ENCODE assay signal across 29 cellular contexts in the genomic region with DNA sequence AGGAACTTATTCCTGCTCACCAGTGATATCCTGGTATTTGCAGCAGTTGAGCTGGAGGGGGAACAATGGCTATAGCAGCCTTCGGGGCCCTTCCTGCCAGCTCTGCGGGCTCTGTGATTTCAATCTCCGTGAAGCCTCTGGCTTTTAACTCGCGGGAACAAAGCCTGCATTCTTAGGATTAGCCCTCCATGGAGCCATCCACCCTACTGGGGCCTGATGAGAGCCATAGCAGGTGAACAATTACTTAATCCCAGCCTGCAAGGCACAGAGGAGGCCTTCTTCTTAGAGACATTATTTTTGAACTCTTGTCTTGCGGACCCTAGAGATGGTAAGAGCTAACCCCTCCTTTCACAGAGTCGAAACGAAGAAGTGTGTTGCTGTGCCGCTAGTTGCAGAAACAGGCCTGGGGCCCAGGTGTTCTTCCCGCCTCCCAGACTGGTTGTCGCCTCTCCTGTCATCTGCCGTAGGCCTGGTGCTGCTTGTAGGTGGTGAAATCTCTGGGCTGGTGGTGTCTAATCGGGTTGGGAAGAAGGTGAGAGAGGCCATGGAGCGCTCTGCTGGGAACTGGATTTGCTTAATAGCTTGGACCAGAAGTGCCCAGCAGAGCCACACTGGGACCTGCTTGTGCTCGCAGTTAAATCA. TPM values are rescaled to one million over a fixed set of nuclear protein-coding genes. Genes with fewer than 3 reads are reported as not detected.
DNase-seq lines count a peak whose midpoint lies in the region; ATAC-seq, FAIRE-seq and TF ChIP-seq lines count a peak whose summit lies in the region.
"Had no signal": no experiment of that assay in that cellular context is flagged by ENCODE, and none has a peak within 500 bp of the region (broad histone marks: within the 10 kb centered on the region; RNA-seq: fewer than 3 reads in every experiment).

No MANE protein-coding gene starts in this region.

- POLR2A ChIA-PET in H1 (lab: Charles Lee; ENCODE audit: partially characterized antibody) (interaction anchor here (1.1 to 3.3 kb wide), 7 partner anchors 8 to 73 kb away, joined by 3 to 10 read pairs (median 4); no protein-coding TSS in a partner anchor), Caco-2 (lab: Charles Lee) (no interaction called here)

- H3K27me3 Mint-ChIP-seq in GM23338 (ENCODE audit: insufficient read depth, low read depth, poor library complexity) (peaks cover 3% of the 10 kb centered on the region), neural progenitor cell (ENCODE audit: insufficient read depth, low read depth) (peaks cover 9% of the 10 kb centered on the region), Caco-2 (ENCODE audit: insufficient read depth, unreplicated experiment) (no peaks in the 10 kb centered on the region)
- H3K27me3 Mint-ChIP-seq: progenitor cell of endocrine pancreas; stimulated activated memory B cell treated with anti-CD40 and anti-IgM and Interleukin-4, amounts not matched to agents 10 μg/mL and 1 μg/mL and 100 μg/mL, for 72 hours had no signal

- H4K5ac ChIP-seq in H1 (ENCODE audit: insufficient read length, low read depth, low read length), result no peak overlapping the region

- TF ChIP-seq EP300 in H1 (IDR thresholded peaks at IDR 0.05; ENCODE audit: borderline replicate concordance in 1 of 2, low read depth in 2 of 2, low read length in 2 of 2), result no peak

- peak overlapping the region; percentile 22 for H4K91ac ChIP-seq in H1 (replicated peaks; ENCODE audit: insufficient read length, low read length)

- peaks cover 0 to 5% of the 10 kb centered on the region in 2 experiments; a peak in 2 of 4 replicates for H3K9me3 ChIP-seq in H1 (ENCODE audit: insufficient read depth in 2 of 2, low read depth in 1 of 2, low read length in 1 of 2)
- peaks cover 6% of the 10 kb centered on the region for H3K9me3 ChIP-seq in neural progenitor cell (ENCODE audit: low read depth)
- no peaks in the 10 kb centered on the region for H3K9me3 ChIP-seq in Caco-2
- H3K9me3 ChIP-seq: testis, uterus had no signal

- peak overlapping the region; percentile 49 for H2AFZ ChIP-seq in GM23338
- no peak overlapping the region for H2AFZ ChIP-seq in H1 (ENCODE audit: low read length)
- no peak overlapping the region for H2AFZ ChIP-seq in neural progenitor cell (replicated peaks)

- H3K4me3 ChIP-seq in GM23338 (no peak overlapping the region), H1 (ENCODE audit: extremely low read depth in 1 of 4, insufficient read depth in 2 of 4, low read depth in 3 of 4, low read length in 4 of 4) (no peak overlapping the region), neural progenitor cell (no peak overlapping the region), Caco-2 (ENCODE audit: low read depth, low read length) (no peak overlapping the region)
- H3K4me3 ChIP-seq: skin epidermis, testis, uterus had no signal

- intact Hi-C loops in Caco-2 (cut with micrococcal nuclease; ENCODE audit: unreplicated experiment), result no loop called here

- no peak overlapping the region for H3K4me3 Mint-ChIP-seq in GM23338
- peak overlapping the region; percentile 14 for H3K4me3 Mint-ChIP-seq in neural progenitor cell
- no peak overlapping the region for H3K4me3 Mint-ChIP-seq in Caco-2 (ENCODE audit: unreplicated experiment)
- H3K4me3 Mint-ChIP-seq: mesothelial cell of epicardium; natural killer cell; stimulated activated memory B cell treated with anti-CD40 and anti-IgM and Interleukin-4, amounts not matched to agents 10 μg/mL and 1 μg/mL and 100 μg/mL, for 72 hours; T-helper 1 cell treated with Interleukin-12 subunit alpha and Interleukin-12 subunit beta and Interleukin-4 antibody, amounts not matched to agents 30 μg/mL and 1 μg/mL, for 36 hours had no signal

- peak overlapping the region; percentile 81; the same call in 1 of the 2 replicates for H3K18ac ChIP-seq in H1 (ENCODE audit: extremely low read depth, low read length)

- H3K56ac ChIP-seq in H1 (replicated peaks; ENCODE audit: insufficient read length, low read depth, low read length), result no peak overlapping the region

- FAIRE-seq in H1 (lab: Jason Lieb, UNC), result no peak
- FAIRE-seq: endometrium had no signal

- H3K27ac ChIP-seq in GM23338 (ENCODE audit: low read depth) (peak overlapping the region; percentile 33; the same call in 1 of the 2 replicates), H1 (ENCODE audit: low read depth, low read length) (no peak overlapping the region), neural progenitor cell (peak overlapping the region; percentile 96)
- H3K27ac ChIP-seq: skin epidermis, testis, uterus had no signal

- DNase-seq in GM23338 (ENCODE audit: low spot score) (peak; percentile 66), NCI-H2227 (lab: John Stamatoyannopoulos, UW; ENCODE audit: unreplicated experiment) (peak; percentile 41), H1 (ENCODE audit: low read depth in 1 of 2, low spot score in 2 of 2) (no peak), neural progenitor cell (ENCODE audit: low spot score) (peak; percentile 91), putamen (ENCODE audit: low spot score) (no peak), Caco-2 (no peak)
- DNase-seq: activated CD4-positive, alpha-beta T cell treated with anti-CD3 and anti-CD28 coated beads, Interleukin-2, amount 50 U/mL, for 1 hour; activated CD8-positive, alpha-beta memory T cell treated with anti-CD3 and anti-CD28 coated beads, Interleukin-2, amount 50 U/mL, for 4 hours; DMS 273 treated with DMSO at 0.1 percent for 48 hours; HCEC 1CT; KBM-7; natural killer cell; NCI-H1694; NCI-H226; NCI-H748 treated with DMSO at 0.1 percent for 48 hours; PC-3; SHP77; stimulated activated CD4-positive, alpha-beta T cell treated with anti-CD3 and anti-CD28 coated beads, Interleukin-1b, Interleukin-23, amount 100 ng/mL, for 48 hours; testis; uterus had no signal

- H3K79me1 ChIP-seq in H1 (ENCODE audit: low read depth, low read length), result no peaks in the 10 kb centered on the region

- H4K8ac ChIP-seq in H1 (ENCODE audit: extremely low read depth, insufficient read depth, low read length), result no peak overlapping the region

- H3K14ac ChIP-seq in H1 (ENCODE audit: insufficient read length), result no peak overlapping the region

- H3K36me3 Mint-ChIP-seq in GM23338 (ENCODE audit: low read depth), result 0 out of 3 replicates have a peak, but pooled peaks cover 3% of the 10 kb centered on the region
- H3K36me3 Mint-ChIP-seq in neural progenitor cell, result peaks cover 13% of the 10 kb centered on the region
- H3K36me3 Mint-ChIP-seq in Caco-2 (ENCODE audit: insufficient read depth, unreplicated experiment), result peaks cover 22% of the 10 kb centered on the region
- H3K36me3 Mint-ChIP-seq: natural killer cell had no signal

- H3K23me2 ChIP-seq in H1 (ENCODE audit: low read depth, low read length), result no peaks in the 10 kb centered on the region

- peak overlapping the region; percentile 23 for H2BK20ac ChIP-seq in H1 (ENCODE audit: low read length)

- peak overlapping the region; percentile 82; the same call in 1 of the 2 replicates for H2BK12ac ChIP-seq in H1 (ENCODE audit: low read depth, low read length)

- no peak overlapping the region for H2BK5ac ChIP-seq in H1 (ENCODE audit: low read depth, low read length)

- no peak for TF ChIP-seq POLR2A in H1 (IDR thresholded peaks at IDR 0.05; ENCODE audit: control extremely low read depth in 1 of 2, low read depth in 2 of 2, low read length in 2 of 2)

- H3K9me2 ChIP-seq in GM23338 (ENCODE audit: insufficient read depth), result no peaks in the 10 kb centered on the region

- peak overlapping the region; percentile 28; the same call in 1 of the 2 replicates for H3K27ac Mint-ChIP-seq in GM23338
- H3K27ac Mint-ChIP-seq in neural progenitor cell, result peak overlapping the region; percentile 97
- no peak overlapping the region for H3K27ac Mint-ChIP-seq in Caco-2 (ENCODE audit: unreplicated experiment)
- H3K27ac Mint-ChIP-seq: mesothelial cell of epicardium; natural killer cell; stimulated activated memory B cell treated with anti-CD40 and anti-IgM and Interleukin-4, amounts not matched to agents 10 μg/mL and 1 μg/mL and 100 μg/mL, for 72 hours; T-helper 1 cell treated with Interleukin-12 subunit alpha and Interleukin-12 subunit beta and Interleukin-4 antibody, amounts not matched to agents 30 μg/mL and 1 μg/mL, for 36 hours had no signal

- 0 out of 2 replicates have a peak overlapping the region, but pooled peaks have one; percentile 5 for H2BK15ac ChIP-seq in H1 (ENCODE audit: low read length)

- CTCF ChIA-PET in H1 (lab: Charles Lee; ENCODE audit: partially characterized antibody) (interaction anchor here (0.6 to 2.6 kb wide), 7 partner anchors 9 to 291 kb away, joined by 3 to 10 read pairs (median 4); no protein-coding TSS in a partner anchor), Caco-2 (lab: Charles Lee) (no interaction called here)

- H3K79me2 ChIP-seq in GM23338 (replicated peaks; ENCODE audit: insufficient read depth), result no peaks in the 10 kb centered on the region
- no peaks in the 10 kb centered on the region for H3K79me2 ChIP-seq in H1 (ENCODE audit: control insufficient read depth in 1 of 2, insufficient read depth in 2 of 2, low read length in 2 of 2)
- no peaks in the 10 kb centered on the region for H3K79me2 ChIP-seq in neural progenitor cell (ENCODE audit: low read depth)

- H2AK5ac ChIP-seq in H1 (ENCODE audit: low read depth, low read length), result no peak overlapping the region

- H4K20me1 ChIP-seq in GM23338 (replicated peaks; ENCODE audit: insufficient read depth) (no peaks in the 10 kb centered on the region), H1 (replicated peaks in 1 of 2; ENCODE audit: control insufficient read depth in 1 of 2, insufficient read depth in 2 of 2, low read length in 2 of 2) (no peaks in the 10 kb centered on the region), neural progenitor cell (ENCODE audit: low read depth) (no peaks in the 10 kb centered on the region)

- H3K23ac ChIP-seq in H1 (ENCODE audit: insufficient read length), result no peak overlapping the region

- no peak overlapping the region for H3K4me2 ChIP-seq in GM23338
- peak overlapping the region in 1 of 2 experiments; percentile 1; a peak in 1 of 4 replicates for H3K4me2 ChIP-seq in H1 (ENCODE audit: insufficient read depth in 1 of 2, low read depth in 2 of 2, low read length in 2 of 2)
- H3K4me2 ChIP-seq in neural progenitor cell, result peak overlapping the region; percentile 56

- peaks cover 6% of the 10 kb centered on the region; the same call in 2 of the 3 replicates for H3K9me3 Mint-ChIP-seq in GM23338
- peaks cover 6% of the 10 kb centered on the region for H3K9me3 Mint-ChIP-seq in neural progenitor cell
- no peaks in the 10 kb centered on the region for H3K9me3 Mint-ChIP-seq in Caco-2 (ENCODE audit: unreplicated experiment)
- H3K9me3 Mint-ChIP-seq: natural killer cell; stimulated activated memory B cell treated with anti-CD40 and anti-IgM and Interleukin-4, amounts not matched to agents 10 μg/mL and 1 μg/mL and 100 μg/mL, for 72 hours; T-helper 1 cell treated with Interleukin-12 subunit alpha and Interleukin-12 subunit beta and Interleukin-4 antibody, amounts not matched to agents 30 μg/mL and 1 μg/mL, for 36 hours had no signal

- H3K27me3 ChIP-seq in GM23338 (ENCODE audit: insufficient read depth), result no peaks in the 10 kb centered on the region
- H3K27me3 ChIP-seq in H1 (replicated peaks in 1 of 4; ENCODE audit: control insufficient read depth in 3 of 4, extremely low read depth in 1 of 4, insufficient read depth in 3 of 4, low read length in 3 of 4), result no peaks in the 10 kb centered on the region
- H3K27me3 ChIP-seq in neural progenitor cell, result no peaks in the 10 kb centered on the region
- H3K27me3 ChIP-seq in Caco-2 (replicated peaks; ENCODE audit: control insufficient read depth, insufficient read depth, low read length), result no peaks in the 10 kb centered on the region; the same call in 1 of the 2 replicates
- H3K27me3 ChIP-seq: testis, uterus had no signal

- no TSS peak for BruUV-seq in Caco-2 (replicated peaks; lab: Mats Ljungman, UMichigan)

- H3K4ac ChIP-seq in H1 (replicated peaks; ENCODE audit: insufficient read length, low read depth, low read length), result no peak overlapping the region

- H3K36me3 ChIP-seq in GM23338 (ENCODE audit: insufficient read depth), result no peaks in the 10 kb centered on the region
- no peaks in the 10 kb centered on the region for H3K36me3 ChIP-seq in H1 (ENCODE audit: control insufficient read depth in 2 of 4, insufficient read depth in 4 of 4, low read length in 3 of 4)
- H3K36me3 ChIP-seq in neural progenitor cell, result peaks cover 6% of the 10 kb centered on the region
- H3K36me3 ChIP-seq in Caco-2 (ENCODE audit: control insufficient read depth, insufficient read depth, low read length), result no peaks in the 10 kb centered on the region
- H3K36me3 ChIP-seq: uterus had no signal

- H2BK120ac ChIP-seq in H1 (replicated peaks; ENCODE audit: low read depth, low read length), result no peak overlapping the region

- WGBS in H1 (ENCODE audit: extremely low coverage in 1 of 2, insufficient coverage in 1 of 2, insufficient read length in 1 of 2, insufficient replicate concordance in 2 of 2, low coverage in 1 of 2, low lambda C conversion rate in 2 of 2, missing lambda C conversion rate in 1 of 2), 2 experiments, result 70% methylated on average over 15 of the region's 15 CpGs; no CpG with 5 or more reads in 1 of the 2 experiments

- H3K9ac ChIP-seq in H1 (replicated peaks in 1 of 4; ENCODE audit: extremely low read depth in 1 of 4, low read depth in 3 of 4, low read length in 3 of 4) (no peak overlapping the region), neural progenitor cell (no peak overlapping the region)

- no peak for TF ChIP-seq CTCF in GM23338 (conservative IDR thresholded peaks at IDR 0.05; ENCODE audit: low read depth in 2 of 2)
- no peak for TF ChIP-seq CTCF in H1 (IDR thresholded peaks at IDR 0.05; ENCODE audit: control extremely low read depth in 1 of 3, insufficient read depth in 1 of 3, low read depth in 1 of 3, low read length in 3 of 3)
- no peak for TF ChIP-seq CTCF in neural progenitor cell (IDR thresholded peaks at IDR 0.05)
- TF ChIP-seq CTCF in Caco-2 (IDR thresholded peaks at IDR 0.05; ENCODE audit: insufficient read depth in 1 of 2, low read depth in 1 of 2, low read length in 1 of 2, severe bottlenecking in 1 of 2, unreplicated experiment in 1 of 2), result no peak

- H3K4me1 ChIP-seq in GM23338 (ENCODE audit: insufficient read depth) (peaks cover 3% of the 10 kb centered on the region; the same call in 1 of the 2 replicates), H1 (replicated peaks in 1 of 4; ENCODE audit: control insufficient read depth in 3 of 4, insufficient read depth in 4 of 4, low read length in 3 of 4) (peaks cover 0 to 15% (median 8%) of the 10 kb centered on the region in 4 experiments; a peak in 6 of 7 replicates), neural progenitor cell (peaks cover 39% of the 10 kb centered on the region), Caco-2 (no peaks in the 10 kb centered on the region)
- H3K4me1 ChIP-seq: testis, uterus had no signal

- no peak for TF ChIP-seq RAD21 in H1 (IDR thresholded peaks at IDR 0.05 in 1 of 2, conservative IDR thresholded peaks at IDR 0.05 in 1 of 2; ENCODE audit: low read depth in 2 of 2, low read length in 2 of 2)

- ATAC-seq in GM23338, result peak; percentile 89
- ATAC-seq in HG02884 (IDR thresholded peaks at IDR 0.05; ENCODE audit: unreplicated experiment), result no peak
- ATAC-seq: natural killer cell, PC-3 had no signal

- peaks cover 18% of the 10 kb centered on the region for H3K4me1 Mint-ChIP-seq in GM23338
- peaks cover 53% of the 10 kb centered on the region for H3K4me1 Mint-ChIP-seq in neural progenitor cell
- H3K4me1 Mint-ChIP-seq in Caco-2 (ENCODE audit: low read depth, unreplicated experiment), result no peaks in the 10 kb centered on the region
- H3K4me1 Mint-ChIP-seq: mesothelial cell of epicardium; natural killer cell; stimulated activated memory B cell treated with anti-CD40 and anti-IgM and Interleukin-4, amounts not matched to agents 10 μg/mL and 1 μg/mL and 100 μg/mL, for 72 hours had no signal

- H3F3A ChIP-seq in GM23338 (replicated peaks; ENCODE audit: low read depth), result 0 out of 2 replicates have a peak, but pooled peaks cover 5% of the 10 kb centered on the region
- peaks cover 62% of the 10 kb centered on the region for H3F3A ChIP-seq in neural progenitor cell (ENCODE audit: low read depth)

RNA-seq across cellular contexts. Expression of a gene that starts 9.7 kb away (rescaled TPM):
- not detected in 2 replicates for total RNA-seq in GM23338 (2014; rRNA removed; shearing (Covaris generic))
- polyA plus RNA-seq in GM23338 (2016; fragmentation: Nextera tagmentation; extraction: Ambion mirVana), result 0.40 TPM in 1 of 2 replicates, not detected in the other
- total RNA-seq in H1 (2021; fragmentation: NEBNext Ultra II Directional; extraction: Animal tissue kit (Norgen Biotek cat#: 25700)), result not detected in 2 replicates
- polyA plus RNA-seq in H1 (2011; rRNA removed), result not detected in 2 replicates
- polyA plus RNA-seq in H1 (2011; cell fraction: cytosol; rRNA removed), result not detected
- not detected for polyA plus RNA-seq in H1 (2011; cell fraction: nucleus; rRNA removed)
- polyA plus RNA-seq in H1 (2012, experiment 1 of 2), result not detected in 4 replicates
- not detected for polyA plus RNA-seq in H1 (2012, experiment 2 of 2)
- not detected for polyA plus RNA-seq in H1 (2013, experiment 1 of 2)
- not detected for polyA plus RNA-seq in H1 (2013, experiment 2 of 2)
- polyA minus RNA-seq in H1 (2011; rRNA and poly(A)+ RNA removed), result not detected in 2 replicates
- not detected for polyA minus RNA-seq in H1 (2011; cell fraction: cytosol; rRNA and poly(A)+ RNA removed)
- polyA minus RNA-seq in H1 (2011; cell fraction: nucleus; rRNA and poly(A)+ RNA removed), result not detected
- total RNA-seq in neural progenitor cell (ENCODE audit: low replicate concordance), result 3.2 TPM in 1 of 2 replicates, not detected in the other
- total RNA-seq in Caco-2 (2022), result not detected in 2 replicates
- total RNA-seq: chondrocyte, G401, mesothelial cell of epicardium, natural killer cell, PC-3, progenitor cell of endocrine pancreas, testis, uterus had no signal

RNA-seq across cellular contexts. Expression of a gene that starts 37.5 kb away (rescaled TPM):
- 28.4 and 31.7 TPM in 2 replicates for total RNA-seq in GM23338 (2014; rRNA removed; shearing (Covaris generic))
- polyA plus RNA-seq in GM23338 (2016; fragmentation: Nextera tagmentation; extraction: Ambion mirVana) (44.2 and 48.1 TPM in 2 replicates), H1 (2011; rRNA removed) (120 and 140 TPM in 2 replicates)
- total RNA-seq in H1 (2021; fragmentation: NEBNext Ultra II Directional; extraction: Animal tissue kit (Norgen Biotek cat#: 25700)), result 42.8 and 44.4 TPM in 2 replicates
- 98.6 TPM for polyA plus RNA-seq in H1 (2011; cell fraction: cytosol; rRNA removed)
- polyA plus RNA-seq in H1 (2011; cell fraction: nucleus; rRNA removed), result 64.4 TPM
- polyA plus RNA-seq in H1 (2012, experiment 1 of 2), result 60.6 to 68.4 TPM (median 64.0 TPM) in 4 replicates
- 70.1 TPM for polyA plus RNA-seq in H1 (2012, experiment 2 of 2)
- polyA plus RNA-seq in H1 (2013, experiment 1 of 2), result 48.6 TPM
- polyA plus RNA-seq in H1 (2013, experiment 2 of 2), result 56.1 TPM
- 46.6 and 52.2 TPM in 2 replicates for polyA minus RNA-seq in H1 (2011; rRNA and poly(A)+ RNA removed)
- 22.8 TPM for polyA minus RNA-seq in H1 (2011; cell fraction: cytosol; rRNA and poly(A)+ RNA removed)
- 16.5 TPM for polyA minus RNA-seq in H1 (2011; cell fraction: nucleus; rRNA and poly(A)+ RNA removed)
- total RNA-seq in neural progenitor cell (ENCODE audit: low replicate concordance) (32.7 and 44.8 TPM in 2 replicates), Caco-2 (2022) (95.6 and 106 TPM in 2 replicates)

Comparison
In these comparisons a context has a peak if more than half of its experiments do, and no peak if none do; other contexts are left out.
1. DNase-seq: peak in GM23338 (single experiment), NCI-H2227 (single experiment) and neural progenitor cell (single experiment); none in H1 (0 of 2), putamen (single experiment) and Caco-2 (0 of 2).